Comparison of ENCODE assay signal across 8 cellular contexts in genomic region chr5:180649297-180650039, GRCh38. TPM values are rescaled to one million over a fixed set of nuclear protein-coding genes. Genes with fewer than 3 reads are reported as not detected.
DNase-seq lines count a peak whose midpoint lies in the region; FAIRE-seq and TF ChIP-seq lines count a peak whose summit lies in the region.

Gene FLT4 (minus strand): TSS chr5:180649600. CDS start chr5:180649545, 55 bp downstream.

- no peak within 1 kb of the TSS for H2AFZ ChIP-seq in fibroblast of lung (ENCODE audit: low read length)

- H3K79me2 ChIP-seq in fibroblast of lung (ENCODE audit: control insufficient read depth, insufficient read depth, low read length), result no peaks in the 10 kb centered on the region

- H3K9me3 ChIP-seq in fibroblast of lung (ENCODE audit: control insufficient read depth, insufficient read depth, low read depth, low read length) (no peaks in the 10 kb centered on the region), small intestine (ENCODE audit: control insufficient read depth, low read depth) (no peaks in the 10 kb centered on the region)

- H3K36me3 ChIP-seq in fibroblast of lung (ENCODE audit: control insufficient read depth, insufficient read depth, low read length) (no peaks in the 10 kb centered on the region), small intestine (ENCODE audit: control insufficient read depth in 2 of 2, insufficient read depth in 2 of 2, low read length in 2 of 2) (no peaks in the 10 kb centered on the region)

- H4K20me1 ChIP-seq in fibroblast of lung (ENCODE audit: control insufficient read depth, extremely low read depth, insufficient read depth, low read length), result no peaks in the 10 kb centered on the region

- H3K4me2 ChIP-seq in fibroblast of lung (ENCODE audit: extremely low read depth, insufficient read depth, low read length), result peak within 1 kb of the TSS; percentile 68

- WGBS in small intestine, 3 donors, result 1 to 2% (median 2%) methylated on average over 41 to 89 of the region's 89 CpGs

- TF ChIP-seq CTCF in D721Med (IDR thresholded peaks at IDR 0.05; ENCODE audit: insufficient read depth, missing control alignments) (no peak), VCaP (conservative IDR thresholded peaks at IDR 0.05) (no peak), fibroblast of lung (conservative IDR thresholded peaks at IDR 0.05 in 1 of 2, IDR thresholded peaks at IDR 0.05 in 1 of 2; ENCODE audit: low read depth in 1 of 2, low read length in 2 of 2) (no peak)

- intact Hi-C loops in posterior vena cava (cut with DNase I), result no loop called here

- DNase-seq in D721Med (ENCODE audit: insufficient read length, low spot score), result peak; percentile 33
- no peak for DNase-seq in fibroblast of lung (ENCODE audit: low read depth in 2 of 2)
- peak; percentile 61 for DNase-seq in posterior vena cava (ENCODE audit: low spot score)
- no peak for DNase-seq in NCI-H2196 (lab: John Stamatoyannopoulos, UW; ENCODE audit: unreplicated experiment)
- no peak for DNase-seq in NCI-H146 treated with DMSO at 0.1 percent for 48 hours (lab: John Stamatoyannopoulos, UW; ENCODE audit: unreplicated experiment)
- no peak for DNase-seq in H4 (ENCODE audit: low spot score)
- no peak for DNase-seq in small intestine

- H3K9ac ChIP-seq in fibroblast of lung (ENCODE audit: insufficient read depth, low read length), result no peak within 1 kb of the TSS

- FAIRE-seq in D721Med (lab: Jason Lieb, UNC) (no peak), small intestine (lab: Jason Lieb, UNC) (no peak)

- no peaks in the 10 kb centered on the region for H3K4me1 ChIP-seq in fibroblast of lung (ENCODE audit: control insufficient read depth, extremely low read depth, insufficient read depth, low read length)
- H3K4me1 ChIP-seq in small intestine (ENCODE audit: control insufficient read depth in 2 of 2, insufficient read depth in 1 of 2, low read depth in 1 of 2, low read length in 1 of 2), result no peaks in the 10 kb centered on the region

- H3K27ac ChIP-seq in VCaP, result peak within 1 kb of the TSS; percentile 22; the same call in 1 of the 2 replicates
- H3K27ac ChIP-seq in fibroblast of lung (ENCODE audit: insufficient read depth, low read length), result no peak within 1 kb of the TSS
- H3K27ac ChIP-seq in small intestine (ENCODE audit: low read depth in 1 of 2, low read length in 1 of 2), result no peak within 1 kb of the TSS

- H3K4me3 ChIP-seq in fibroblast of lung (replicated peaks in 1 of 4; ENCODE audit: control extremely low read depth in 1 of 4, insufficient read depth in 1 of 4, low read depth in 3 of 4, low read length in 4 of 4) (peak within 1 kb of the TSS in 3 of 4 experiments; percentile 4 to 35 (median 13)), small intestine (ENCODE audit: low read depth in 1 of 2, low read length in 2 of 2) (peak within 1 kb of the TSS in 1 of 2 donors; percentile 28)

- H3K27me3 ChIP-seq in fibroblast of lung (ENCODE audit: control insufficient read depth, insufficient read depth, low read length) (peaks cover 17% of the 10 kb centered on the region), small intestine (ENCODE audit: control insufficient read depth in 2 of 2, insufficient read depth in 2 of 2, low read length in 2 of 2) (peaks cover 7 to 14% of the 10 kb centered on the region in 2 donors)

RNA-seq across cellular contexts. Expression of gene FLT4, which starts in this region (rescaled TPM):
- total RNA-seq in fibroblast of lung (0.17 and 0.26 TPM in 2 replicates), posterior vena cava (10 to 100 TPM; 18.0 to 29.6 TPM)
- polyA plus RNA-seq in fibroblast of lung (0.14 TPM in 1 of 2 replicates, not detected in the other), small intestine (10 to 100 TPM in 1 of 3 donors, under 1 TPM in 2; 0.22 to 15.8 (median 0.27) TPM)
- 0.16 TPM in 1 of 2 replicates, not detected in the other for polyA plus RNA-seq in fibroblast of lung (2012)
- not detected in 2 replicates for polyA minus RNA-seq in fibroblast of lung (ENCODE audit: low replicate concordance)
- total RNA-seq in H4 (2014; rRNA removed; shearing (Covaris generic)), result 0.04 TPM in 1 of 2 replicates, not detected in the other

Comparison
In these comparisons a context has a peak if more than half of its experiments do, and no peak if none do; other contexts are left out.
1. RNA of gene FLT4 (total RNA-seq): 18.0 to 29.6 TPM in posterior vena cava; 0.17 to 0.26 TPM in fibroblast of lung and 0.04 TPM in H4; every median in the first group is over 10 times any median in the second.
2. DNase-seq: peak in D721Med (single experiment) and posterior vena cava (single experiment); none in fibroblast of lung (0 of 2), NCI-H2196 (single experiment), NCI-H146 treated with DMSO at 0.1 percent for 48 hours (single experiment), H4 (single experiment) and small intestine (single experiment).